16 cellular contexts compared by ENCODE assay signal in the genomic region with DNA sequence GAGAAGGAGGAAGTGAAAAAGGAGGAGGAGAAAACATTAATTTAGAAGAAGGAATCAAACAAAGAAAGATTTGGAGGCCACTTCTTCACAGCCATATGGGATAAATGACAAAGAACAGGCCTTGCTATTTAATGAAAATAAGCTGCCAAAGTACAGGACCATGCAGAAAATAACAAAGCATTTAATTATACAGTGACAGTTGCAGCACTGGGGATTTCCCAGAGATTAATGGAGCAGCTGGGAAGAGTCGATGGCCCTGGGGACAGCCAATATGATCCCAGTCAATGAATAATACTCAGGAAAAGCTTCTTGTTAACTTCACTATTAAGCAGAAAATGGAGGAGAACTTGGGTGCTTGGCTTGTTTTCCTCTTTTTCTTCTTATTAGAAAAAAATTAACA. TPM values are rescaled to one million over a fixed set of nuclear protein-coding genes. Genes with fewer than 3 reads are reported as not detected.
DNase-seq lines count a peak whose midpoint lies in the region; ATAC-seq and TF ChIP-seq lines count a peak whose summit lies in the region.
"Had no signal": no experiment of that assay in that cellular context is flagged by ENCODE, and none has a peak within 500 bp of the region (broad histone marks: within the 10 kb centered on the region; RNA-seq: fewer than 3 reads in every experiment).

No MANE protein-coding gene starts in this region.

- H3K27ac ChIP-seq in SK-N-SH (ENCODE audit: low read depth in 2 of 2, low read length in 1 of 2) (no peak overlapping the region), muscle layer of colon (ENCODE audit: low read depth, low read length) (peak overlapping the region; percentile 42), tibial artery (peak overlapping the region; percentile 8 to 15), RWPE1 (no peak overlapping the region)

- no peaks in the 10 kb centered on the region for H3K79me2 ChIP-seq in SK-N-SH (ENCODE audit: insufficient read depth)

- peak in 1 of 2 experiments; percentile 80; a peak in 2 of 4 replicates for TF ChIP-seq EP300 in SK-N-SH (IDR thresholded peaks at IDR 0.05; ENCODE audit: borderline replicate concordance in 1 of 2, low read depth in 1 of 2, low read length in 1 of 2)

- POLR2A ChIA-PET in SK-N-SH (lab: Yijun Ruan, JAX) (no interaction called here), RWPE1 (lab: Yijun Ruan, JAX; ENCODE audit: low non-redundant PET) (no interaction called here)

- no peak overlapping the region for H3K4me2 ChIP-seq in SK-N-SH

- H3F3A ChIP-seq in SK-N-SH (replicated peaks; ENCODE audit: insufficient read depth), result no peaks in the 10 kb centered on the region

- CTCF ChIA-PET in SK-N-SH (lab: Yijun Ruan, JAX), result interaction anchor here (5.2 kb wide), 1 partner anchor 34 kb away, joined by 29 read pairs; a partner anchor contains a TSS
- CTCF ChIA-PET in RWPE1 (lab: Yijun Ruan, JAX), result no interaction called here

- H3K9ac ChIP-seq in SK-N-SH (no peak overlapping the region), muscle layer of colon (ENCODE audit: low read length) (no peak overlapping the region)

- H3K4me3 ChIP-seq in SK-N-SH (ENCODE audit: low read depth in 2 of 2, low read length in 1 of 2) (no peak overlapping the region), muscle layer of colon (ENCODE audit: low read depth in 1 of 2, low read length in 2 of 2) (no peak overlapping the region), tibial artery (no peak overlapping the region)

- peak; percentile 37 for DNase-seq in NCI-H2171 treated with DMSO at 0.1 percent for 48 hours (lab: John Stamatoyannopoulos, UW)
- no peak for DNase-seq in NCI-H2171 (lab: John Stamatoyannopoulos, UW)
- DNase-seq in SK-N-SH, result peak; percentile 13
- no peak for DNase-seq in tibial artery
- no peak for DNase-seq in RWPE1 (ENCODE audit: low spot score)
- DNase-seq in stimulated activated CD4-positive, alpha-beta T cell treated with anti-CD3 and anti-CD28 coated beads, Interleukin-2, amount 100 ng/mL, for 24 hours, result no peak
- DNase-seq: activated CD8-positive, alpha-beta memory T cell treated with anti-CD3 and anti-CD28 coated beads, Interleukin-2, amount 50 U/mL, for 48 hours; activated naive CD4-positive, alpha-beta T cell treated with anti-CD3 and anti-CD28 coated beads, Interleukin-2, amount 50 U/mL, for 16 hours; foreskin fibroblast; mammary epithelial cell; NCI-H1048; NCI-H446 treated with DMSO at 0.1 percent for 48 hours; small intestine had no signal

- intact Hi-C loops in tibial artery (cut with DNase I; ENCODE audit: low total_unique reads), result no loop called here

- no peaks in the 10 kb centered on the region for H3K4me1 ChIP-seq in SK-N-SH (ENCODE audit: control insufficient read depth in 1 of 2, insufficient read depth in 2 of 2, low read depth in 1 of 2, low read length in 1 of 2)
- H3K4me1 ChIP-seq in muscle layer of colon (ENCODE audit: insufficient read depth, low read length), result peaks cover 47% of the 10 kb centered on the region
- peaks cover 0 to 53% (median 13%) of the 10 kb centered on the region in 4 donors for H3K4me1 ChIP-seq in tibial artery

- TF ChIP-seq CTCF in SK-N-SH (IDR thresholded peaks at IDR 0.05), result no peak
- TF ChIP-seq CTCF in tibial artery (IDR thresholded peaks at IDR 0.05), result no peak
- no peak for TF ChIP-seq CTCF in RWPE1 (conservative IDR thresholded peaks at IDR 0.05; ENCODE audit: low read depth)

- no peaks in the 10 kb centered on the region for H4K20me1 ChIP-seq in SK-N-SH (ENCODE audit: insufficient read depth)

- H3K9me3 ChIP-seq in SK-N-SH, result no peaks in the 10 kb centered on the region
- no peaks in the 10 kb centered on the region for H3K9me3 ChIP-seq in muscle layer of colon (ENCODE audit: low read length)
- no peaks in the 10 kb centered on the region for H3K9me3 ChIP-seq in tibial artery

- no peaks in the 10 kb centered on the region for H3K9me2 ChIP-seq in SK-N-SH

- ATAC-seq in GM18873 (IDR thresholded peaks at IDR 0.05; ENCODE audit: low FRiP score, unreplicated experiment), result no peak
- ATAC-seq: Panc1 had no signal

- H3K36me3 ChIP-seq in SK-N-SH (replicated peaks in 1 of 2; ENCODE audit: control insufficient read depth in 1 of 2, insufficient read depth in 2 of 2, low read length in 1 of 2) (no peaks in the 10 kb centered on the region), muscle layer of colon (ENCODE audit: insufficient read depth, low read length) (no peaks in the 10 kb centered on the region), tibial artery (no peaks in the 10 kb centered on the region)

- H3K27me3 ChIP-seq in SK-N-SH (ENCODE audit: insufficient read depth), result no peaks in the 10 kb centered on the region; the same call in 1 of the 2 replicates
- H3K27me3 ChIP-seq in muscle layer of colon (ENCODE audit: control insufficient read depth in 1 of 2, insufficient read depth in 2 of 2, low read length in 2 of 2), result no peaks in the 10 kb centered on the region
- no peaks in the 10 kb centered on the region for H3K27me3 ChIP-seq in tibial artery

- H2AFZ ChIP-seq in SK-N-SH (ENCODE audit: low read depth), result no peak overlapping the region

- no peak for TF ChIP-seq RAD21 in SK-N-SH (IDR thresholded peaks at IDR 0.05; ENCODE audit: low read length)

- 5% methylated on average over 1 of the region's 1 CpG for WGBS in SK-N-SH (ENCODE audit: low lambda C conversion rate)

TF ChIP-seq in SK-N-SH, 30 proteins besides CTCF, POLR2A, EP300 and RAD21:
- TF ChIP-seq CHD2 (IDR thresholded peaks at IDR 0.05; ENCODE audit: low read length, partially characterized antibody), result peak; percentile 32
- TF ChIP-seq TCF12 (IDR thresholded peaks at IDR 0.05), result 0 out of 2 replicates have a peak, but pooled peaks have one; percentile 19
- TF ChIP-seq, protein P1, sequence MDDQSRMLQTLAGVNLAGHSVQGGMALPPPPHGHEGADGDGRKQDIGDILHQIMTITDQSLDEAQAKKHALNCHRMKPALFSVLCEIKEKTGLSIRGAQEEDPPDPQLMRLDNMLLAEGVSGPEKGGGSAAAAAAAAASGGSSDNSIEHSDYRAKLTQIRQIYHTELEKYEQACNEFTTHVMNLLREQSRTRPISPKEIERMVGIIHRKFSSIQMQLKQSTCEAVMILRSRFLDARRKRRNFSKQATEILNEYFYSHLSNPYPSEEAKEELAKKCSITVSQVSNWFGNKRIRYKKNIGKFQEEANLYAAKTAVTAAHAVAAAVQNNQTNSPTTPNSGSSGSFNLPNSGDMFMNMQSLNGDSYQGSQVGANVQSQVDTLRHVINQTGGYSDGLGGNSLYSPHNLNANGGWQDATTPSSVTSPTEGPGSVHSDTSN (IDR thresholded peaks at IDR 0.05), result no peak
- TF ChIP-seq MEF2A (IDR thresholded peaks at IDR 0.05; ENCODE audit: borderline replicate concordance, low read depth), result no peak
- TF ChIP-seq GATA2 (CRISPR knock-in tag; IDR thresholded peaks at IDR 0.05), result peak; percentile 9; the same call in 1 of the 2 replicates
- peak; percentile 86 for TF ChIP-seq RCOR1 (IDR thresholded peaks at IDR 0.05; ENCODE audit: low read length)

RNA-seq across cellular contexts. Expression of a gene that starts 34.6 kb away (rescaled TPM):
- polyA plus RNA-seq in SK-N-SH (2012; rRNA removed), result 0.49 and 0.84 TPM in 2 replicates
- 0.62 and 0.75 TPM in 2 replicates for polyA plus RNA-seq in SK-N-SH (2012; cell fraction: cytosol; rRNA removed)
- polyA plus RNA-seq in SK-N-SH (2012; cell fraction: nucleus; rRNA removed), result 0.48 and 0.99 TPM in 2 replicates
- polyA plus RNA-seq: mammary epithelial cell had no signal

Comparison
In these comparisons a context has a peak if more than half of its experiments do, and no peak if none do; other contexts are left out.
1. DNase-seq: peak in NCI-H2171 treated with DMSO at 0.1 percent for 48 hours (single experiment) and SK-N-SH (single experiment); none in NCI-H2171 (single experiment), tibial artery (0 of 2), RWPE1 (single experiment) and stimulated activated CD4-positive, alpha-beta T cell treated with anti-CD3 and anti-CD28 coated beads, Interleukin-2, amount 100 ng/mL, for 24 hours (0 of 2).
2. H3K27ac ChIP-seq: peak in muscle layer of colon (single experiment) and tibial artery (2 of 2); none in SK-N-SH (0 of 2) and RWPE1 (single experiment).